Comparison of ENCODE assay signal across 8 cellular contexts in the genomic region with DNA sequence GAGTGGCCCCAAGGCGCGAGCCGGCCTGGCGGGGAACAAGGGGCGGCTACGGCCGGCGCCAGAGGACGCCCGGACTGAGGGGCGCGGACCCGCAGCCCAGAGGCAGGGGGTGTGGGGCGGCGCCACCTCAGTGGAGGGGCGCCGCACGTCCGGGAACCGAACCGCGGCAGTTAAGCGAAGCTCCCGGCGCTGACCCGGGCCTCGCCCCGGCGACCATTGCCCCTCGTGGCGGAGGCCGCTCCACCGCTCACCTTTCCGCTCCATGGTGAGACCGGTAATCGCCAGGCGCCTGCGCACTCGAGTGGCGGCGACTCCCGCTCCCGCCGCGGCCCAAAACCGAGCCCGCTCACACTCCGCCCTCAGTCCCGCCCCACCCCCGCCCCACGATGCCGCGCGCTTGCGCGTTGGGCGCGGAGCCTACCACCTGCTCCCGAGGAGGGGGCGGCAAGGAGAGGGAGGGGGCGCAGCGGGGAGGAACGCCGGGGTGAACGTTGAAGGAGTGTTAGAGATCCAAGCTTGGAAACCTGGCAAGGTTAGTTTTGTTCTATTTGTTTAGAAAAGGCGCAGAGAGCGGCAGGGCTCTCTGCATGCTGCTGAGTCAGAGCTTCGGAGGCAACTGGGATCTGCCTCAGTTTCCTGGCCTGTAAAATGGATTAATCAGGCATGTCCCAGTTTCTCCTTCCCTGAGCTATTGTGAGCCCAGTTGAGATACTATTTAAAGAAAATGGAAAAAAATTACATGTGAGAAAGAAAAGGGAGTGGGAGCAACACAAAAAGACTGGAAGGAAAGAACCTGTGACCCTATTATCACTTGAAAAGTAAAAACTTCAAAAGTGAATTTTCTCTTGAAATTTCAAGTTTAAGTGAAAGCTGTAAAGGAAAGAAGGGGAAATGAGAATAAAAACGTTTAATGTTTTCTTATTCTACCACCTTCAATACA. TPM values are rescaled to one million over a fixed set of nuclear protein-coding genes. Genes with fewer than 3 reads are reported as not detected.
A peak's percentile ranks its signal among the peaks of the same experiment; 100 is the strongest.
DNase-seq lines count a peak whose midpoint lies in the region; ATAC-seq and TF ChIP-seq lines count a peak whose summit lies in the region.

A gene (minus strand): TSS at position 306 of the 940 bp plus-strand sequence. CDS start 42 bp downstream, at position 264.

- no peak for TF ChIP-seq CTCF in AG10803 (conservative IDR thresholded peaks at IDR 0.05; ENCODE audit: low read length)
- TF ChIP-seq CTCF in kidney epithelial cell (IDR thresholded peaks at IDR 0.05; ENCODE audit: insufficient read depth, low read length, poor library complexity, severe bottlenecking): no peak

- DNase-seq in AG10803 (ENCODE audit: low read depth): peak; percentile 72
- DNase-seq in NCI-H345 treated with DMSO at 0.1 percent for 48 hours (lab: John Stamatoyannopoulos, UW; ENCODE audit: unreplicated experiment): peak; percentile 66
- DNase-seq in activated CD4-positive, alpha-beta T cell treated with anti-CD3 and anti-CD28 coated beads for 1 hour: peak; percentile 78
- peak; percentile 96 for DNase-seq in cerebellum (ENCODE audit: low spot score)
- peak; percentile 45 for DNase-seq in kidney epithelial cell (ENCODE audit: low read depth)
- DNase-seq in stimulated activated CD4-positive, alpha-beta T cell treated with anti-CD3 and anti-CD28 coated beads, Interleukin-15, amount 100 ng/mL, for 24 hours: peak; percentile 93

- H3K36me3 ChIP-seq in kidney epithelial cell (ENCODE audit: control insufficient read depth, insufficient read depth, low read length): no peaks in the 10 kb centered on the region

- peak; percentile 72 for ATAC-seq in GM19025 (IDR thresholded peaks at IDR 0.05; ENCODE audit: low read depth, unreplicated experiment)
- peak; percentile 81 for ATAC-seq in HG03280 (IDR thresholded peaks at IDR 0.05; ENCODE audit: unreplicated experiment)

- H3K27me3 ChIP-seq in kidney epithelial cell (ENCODE audit: control insufficient read depth, insufficient read depth, low read length): no peaks in the 10 kb centered on the region

- H3K4me3 ChIP-seq in AG10803 (ENCODE audit: low read length) (peak within 1 kb of the TSS; percentile 68), kidney epithelial cell (ENCODE audit: low read depth, low read length) (peak within 1 kb of the TSS; percentile 72)

RNA-seq across cellular contexts. Expression of the gene that starts here (rescaled TPM):
- total RNA-seq in cerebellum (85.3 TPM), kidney epithelial cell (88.8 and 88.9 TPM in 2 replicates)

Comparison
In these comparisons a context has a peak if more than half of its experiments do, and no peak if none do; other contexts are left out.
1. Peak in every context shown above with its lines: DNase-seq, ATAC-seq and H3K4me3 ChIP-seq.
2. DNase-seq: peak in every context shown above with its lines; median percentile 96 in cerebellum; 93 in stimulated activated CD4-positive, alpha-beta T cell treated with anti-CD3 and anti-CD28 coated beads, Interleukin-15, amount 100 ng/mL, for 24 hours; 78 in activated CD4-positive, alpha-beta T cell treated with anti-CD3 and anti-CD28 coated beads for 1 hour; 72 in AG10803; 66 in NCI-H345 treated with DMSO at 0.1 percent for 48 hours; 45 in kidney epithelial cell.